ENCODE assay signal across 11 cellular contexts in the genomic region with DNA sequence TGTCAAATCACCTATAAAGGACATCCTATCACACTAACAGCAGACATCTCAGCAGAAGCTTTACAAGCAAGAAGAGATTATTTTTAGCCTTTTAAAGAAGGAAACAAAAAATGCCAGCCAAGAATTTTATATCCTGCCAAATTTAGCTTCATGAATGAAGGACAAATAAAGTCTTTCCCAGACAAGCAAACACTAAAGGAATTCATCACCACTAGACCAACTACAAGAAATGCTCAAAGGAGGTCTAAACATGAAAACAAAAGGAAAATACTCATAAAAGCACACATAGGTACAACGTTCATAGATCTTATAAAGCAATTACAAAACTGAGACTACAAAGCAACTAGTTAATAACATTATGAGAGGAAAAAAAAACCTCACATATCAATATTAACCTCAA. TPM values are rescaled to one million over a fixed set of nuclear protein-coding genes. Genes with fewer than 3 reads are reported as not detected.
"Had no signal": no experiment of that assay in that cellular context is flagged by ENCODE, and none has a peak within 500 bp of the region (broad histone marks: within the 10 kb centered on the region; RNA-seq: fewer than 3 reads in every experiment).

No MANE protein-coding gene starts in this region.

- H3K4me3 ChIP-seq: GM23248, GM23338, HAP-1 had no signal

- H3K4me1 ChIP-seq: HAP-1 had no signal

- ATAC-seq: GM23338 had no signal

- FAIRE-seq: H1, H54 had no signal

- H3K9ac ChIP-seq: GM23248 had no signal

- DNase-seq: GM23248, GOT3, H7, H9, HCEC 1CT, HFFc6 had no signal

- H3K4me2 ChIP-seq: GM23338 had no signal

- H2AFZ ChIP-seq: GM23248, GM23338 had no signal

- H3K27ac ChIP-seq: GM23248 had no signal

- H3K36me3 ChIP-seq: HAP-1 had no signal

- H3K9me3 ChIP-seq: HAP-1 had no signal

RNA-seq across cellular contexts. Expression of a gene that starts 20.7 kb away (rescaled TPM):
- total RNA-seq: GM23248, H1, H4, H7, HFFc6 had no signal
- polyA plus RNA-seq: GM23248, GM23338, H1 had no signal
